8 cellular contexts compared by ENCODE assay signal in the genomic region with DNA sequence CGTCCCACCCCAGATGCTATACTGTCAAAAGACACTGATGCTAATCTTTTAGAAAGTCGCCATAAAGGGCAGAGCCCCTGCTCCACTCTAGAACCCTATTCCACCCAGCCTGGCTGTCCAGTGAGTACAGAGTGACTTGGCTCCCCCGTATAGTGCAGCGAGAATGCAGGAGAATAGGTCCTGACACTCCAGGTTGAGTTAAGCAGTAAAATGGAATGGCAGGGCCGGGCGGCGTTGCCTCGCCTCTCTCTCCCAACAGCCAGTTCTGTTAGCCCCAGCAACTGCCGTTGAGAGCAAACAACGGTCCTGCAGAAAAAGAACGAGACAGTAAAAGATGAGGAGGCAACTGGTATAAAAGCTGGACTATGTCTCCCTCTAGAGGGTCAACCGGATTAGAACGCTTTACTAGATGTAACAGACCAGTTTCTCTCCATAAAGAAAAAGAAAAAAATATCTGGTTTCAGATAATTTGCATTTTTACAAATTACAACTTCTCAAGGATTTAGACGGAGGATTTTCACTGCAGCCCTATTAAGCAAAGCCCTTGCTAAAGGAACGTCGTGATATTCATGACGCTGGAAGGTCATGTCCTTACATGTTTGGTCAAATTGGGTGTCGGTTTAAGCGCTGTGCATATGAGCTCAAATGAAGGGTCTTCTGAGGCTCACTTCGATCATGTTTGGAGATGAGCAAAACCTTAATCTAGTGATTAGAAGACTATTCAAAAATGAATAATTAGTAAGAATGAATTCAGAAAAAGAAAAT.
DNase-seq lines count a peak whose midpoint lies in the region; ATAC-seq, FAIRE-seq and TF ChIP-seq lines count a peak whose summit lies in the region.

No MANE protein-coding gene starts in this region.

- H3K4me2 ChIP-seq in GM12878 (ENCODE audit: control insufficient read depth, insufficient read depth) = peak overlapping the region; percentile 69

- SMC1A ChIA-PET in GM12878 (lab: Charles Lee; ENCODE audit: uncharacterized antibody, unreplicated experiment) = interaction anchor here (0.7 to 1.8 kb wide), 5 partner anchors 8 to 17 kb away, joined by 3 to 9 read pairs (median 4); no protein-coding TSS in a partner anchor

- FAIRE-seq in A204.1 (lab: Jason Lieb, UNC) = peak; percentile 96
- FAIRE-seq in GM12878 (lab: Jason Lieb, UNC) = peak; percentile 93

- no peak overlapping the region for H3K27ac ChIP-seq in GM12878 (ENCODE audit: control insufficient read depth, insufficient read depth)

- no peaks in the 10 kb centered on the region for H3K36me3 ChIP-seq in GM12878 (ENCODE audit: control insufficient read depth in 2 of 2, insufficient read depth in 2 of 2, low read length in 1 of 2)

- in situ Hi-C loops in GM12878 (cut with MboI) = no loop called here

- no peak for TF ChIP-seq EP300 in GM12878 (IDR thresholded peaks at IDR 0.05; ENCODE audit: borderline replicate concordance in 1 of 2, control insufficient read depth in 1 of 2, low read depth in 2 of 2, low read length in 2 of 2)

- TF ChIP-seq RAD21 in GM12878 (IDR thresholded peaks at IDR 0.05; ENCODE audit: insufficient read depth, low read depth, low read length) = peak; percentile 86

- intact Hi-C loops in GM12878 (cut with micrococcal nuclease; ENCODE audit: unreplicated experiment) = no loop called here

- H3K4me1 ChIP-seq in GM12878 (ENCODE audit: control insufficient read depth, insufficient read depth, low read length) = peaks cover 3% of the 10 kb centered on the region; the same call in 1 of the 2 replicates

- TF ChIP-seq CTCF in GM12878 (IDR thresholded peaks at IDR 0.05 in 2 of 3, conservative IDR thresholded peaks at IDR 0.05 in 1 of 3; ENCODE audit: control insufficient read depth in 2 of 3, extremely low read depth in 1 of 3, insufficient read depth in 1 of 3, low read depth in 3 of 3, low read length in 3 of 3) (peak; percentile 56 to 67 (median 66); a peak in 5 of 6 replicates), retinal pigment epithelial cell (conservative IDR thresholded peaks at IDR 0.05; ENCODE audit: low read depth, low read length) (peak; percentile 71)

- H3K27me3 ChIP-seq in GM12878 (replicated peaks in 1 of 2; ENCODE audit: control insufficient read depth in 2 of 2, insufficient read depth in 2 of 2, low read length in 1 of 2) = peaks cover 15 to 21% of the 10 kb centered on the region in 2 experiments

- H3K9ac ChIP-seq in GM12878 (ENCODE audit: control insufficient read depth, insufficient read depth, low read length) = no peak overlapping the region

- H3K79me2 ChIP-seq in GM12878 (ENCODE audit: control insufficient read depth, insufficient read depth, low read length) = no peaks in the 10 kb centered on the region

- RAD21 ChIA-PET in GM12878 (lab: Charles Lee; ENCODE audit: unreplicated experiment) = no interaction called here

- H3K4me3 ChIP-seq in GM12878 = no peak overlapping the region
- H3K4me3 ChIP-seq in retinal pigment epithelial cell (ENCODE audit: low read length) = peak overlapping the region; percentile 50

- 19% methylated on average over 20 of the region's 20 CpGs for WGBS in GM12878 (ENCODE audit: insufficient coverage, insufficient replicate concordance, low lambda C conversion rate, missing lambda C conversion rate)

- CTCF ChIA-PET in GM12878 (lab: Yijun Ruan, JAX) = interaction anchor here (0.7 to 1.7 kb wide), 15 partner anchors 8 to 245 kb away, joined by 3 to 8 read pairs (median 4); no protein-coding TSS in a partner anchor

- BruUV-seq in GM12878 (replicated peaks; lab: Mats Ljungman, UMichigan) = no TSS peak

- H3K9me3 ChIP-seq in GM12878 (replicated peaks; ENCODE audit: control insufficient read depth, insufficient read depth, low read length) = no peaks in the 10 kb centered on the region

- peak overlapping the region; percentile 47 for H2AFZ ChIP-seq in GM12878 (ENCODE audit: control insufficient read depth, low read depth, low read length)

- ATAC-seq in GM18499 (IDR thresholded peaks at IDR 0.05; ENCODE audit: insufficient read depth, unreplicated experiment) (peak; percentile 98), HG02885 (IDR thresholded peaks at IDR 0.05; ENCODE audit: poor library complexity, unreplicated experiment) (peak; percentile 97), GM12878 (peak; percentile 95)

- DNase-seq in NCI-H1417 treated with DMSO at 0.1 percent for 48 hours (lab: John Stamatoyannopoulos, UW) (peak; percentile 84), SW480 (ENCODE audit: low spot score) (peak; percentile 62), GM12878 (ENCODE audit: low read depth, low spot score) (peak; percentile 20), iPS DF 19.7 (ENCODE audit: low read depth, low spot score) (peak; percentile 84), retinal pigment epithelial cell (ENCODE audit: low read depth) (peak; percentile 62)

- H4K20me1 ChIP-seq in GM12878 (ENCODE audit: control insufficient read depth, insufficient read depth) = no peaks in the 10 kb centered on the region

- POLR2A ChIA-PET in GM12878 (lab: Charles Lee) = no interaction called here

- no peak for TF ChIP-seq POLR2A in GM12878 (IDR thresholded peaks at IDR 0.05; ENCODE audit: low read depth, low read length)

TF ChIP-seq in GM12878, 131 proteins besides CTCF, POLR2A, EP300 and RAD21:
- no peak for TF ChIP-seq MEF2A (IDR thresholded peaks at IDR 0.05; ENCODE audit: insufficient read depth, low read depth, low read length)
- peak; percentile 51; the same call in 1 of the 2 replicates for TF ChIP-seq SMC3 (IDR thresholded peaks at IDR 0.05; ENCODE audit: borderline replicate concordance, low read length)
- TF ChIP-seq ZNF384 (IDR thresholded peaks at IDR 0.05; ENCODE audit: borderline replicate concordance, low read depth, low read length) = 0 out of 2 replicates have a peak, but pooled peaks have one; percentile 11
- no peak for TF ChIP-seq BACH1 (IDR thresholded peaks at IDR 0.05; ENCODE audit: borderline replicate concordance)
- no peak for TF ChIP-seq TCF12 (IDR thresholded peaks at IDR 0.05; ENCODE audit: low read depth, low read length)
- TF ChIP-seq MLLT1 (IDR thresholded peaks at IDR 0.05) = no peak

Comparison
In these comparisons a context has a peak if more than half of its experiments do, and no peak if none do; other contexts are left out.
1. DNase-seq: peak in every context shown above with its lines; median percentile 84 in NCI-H1417 treated with DMSO at 0.1 percent for 48 hours; 84 in iPS DF 19.7; 62 in SW480; 62 in retinal pigment epithelial cell; 20 in GM12878.